ENCODE assay signal across 1 cellular context in genomic region chr6:53567701-53568100, GRCh38.
TF ChIP-seq lines count a peak whose summit lies in the region.

No MANE protein-coding gene starts in this region.

TF ChIP-seq in GM23338, 12 proteins besides CTCF, POLR2A, EP300 and RAD21 (continued from another document):
- no peak for TF ChIP-seq CREB1 (CRISPR knock-in tag; IDR thresholded peaks at IDR 0.05; ENCODE audit: low read depth)
- no peak for TF ChIP-seq ZNF331 (CRISPR knock-in tag; IDR thresholded peaks at IDR 0.05; ENCODE audit: low read depth)
- no peak for TF ChIP-seq POLR2AphosphoS5 (IDR thresholded peaks at IDR 0.05; ENCODE audit: low read depth)
- TF ChIP-seq REST (IDR thresholded peaks at IDR 0.05; ENCODE audit: unreplicated experiment): no peak
- no peak for TF ChIP-seq ZNF114 (CRISPR knock-in tag; IDR thresholded peaks at IDR 0.05)
